In genomic region chr4:77930876-77931275, GRCh38 we compare ENCODE assay signal across 23 cellular contexts.
"Had no signal": no experiment of that assay in that cellular context is flagged by ENCODE, and none has a peak within 500 bp of the region (broad histone marks: within the 10 kb centered on the region; RNA-seq: fewer than 3 reads in every experiment).

No MANE protein-coding gene starts in this region.

- H3K4me3 Mint-ChIP-seq: activated CD4-positive, alpha-beta T cell treated with anti-CD3 and anti-CD28 coated beads, Interleukin-2, amount 10 ng/mL, durations not matched to agents 7 days and 5 days; activated CD8-positive, alpha-beta T cell treated with anti-CD3 and anti-CD28 coated beads, Interleukin-2, amount 10 ng/mL, durations not matched to agents 7 days and 5 days; activated naive CD4-positive, alpha-beta T cell treated with anti-CD3 and anti-CD28 coated beads, Interleukin-2, amount 10 ng/mL, durations not matched to agents 7 days and 5 days; activated naive CD8-positive, alpha-beta T cell treated with anti-CD3 and anti-CD28 coated beads, Interleukin-2, amount 50 U/mL, for 24 hours; activated T-cell treated with anti-CD3 and anti-CD28 coated beads, Interleukin-2, amount 50 U/mL, for 24 hours; dendritic cell treated with granulocyte-macrophage colony-stimulating factor and Interleukin-4, amounts not matched to agents 40 ng/mL and 50 ng/mL, for 4 days; naive thymus-derived CD4-positive, alpha-beta T cell; stimulated activated naive B cell treated with anti-CD40 and anti-IgM and Interleukin-4, amounts not matched to agents 10 μg/mL and 1 μg/mL and 100 μg/mL, for 72 hours had no signal

- H3K27me3 Mint-ChIP-seq: activated CD4-positive, alpha-beta T cell treated with anti-CD3 and anti-CD28 coated beads, Interleukin-2, amount 10 ng/mL, durations not matched to agents 7 days and 5 days; activated naive CD4-positive, alpha-beta T cell treated with anti-CD3 and anti-CD28 coated beads, Interleukin-2, amount 10 ng/mL, durations not matched to agents 7 days and 5 days; activated naive CD8-positive, alpha-beta T cell treated with anti-CD3 and anti-CD28 coated beads, Interleukin-2, amount 50 U/mL, for 24 hours; activated T-cell treated with anti-CD3 and anti-CD28 coated beads, Interleukin-2, amount 50 U/mL, for 24 hours; dendritic cell treated with granulocyte-macrophage colony-stimulating factor and Interleukin-4, amounts not matched to agents 40 ng/mL and 50 ng/mL, for 4 days; naive thymus-derived CD4-positive, alpha-beta T cell; stimulated activated naive B cell treated with anti-CD40 and anti-IgM and Interleukin-4, amounts not matched to agents 10 μg/mL and 1 μg/mL and 100 μg/mL, for 72 hours had no signal

- ATAC-seq: activated CD4-positive, CD25-positive, alpha-beta regulatory T cell treated with anti-CD3 and anti-CD28 coated beads, Interleukin-2, amount 50 U/mL, for 24 hours; activated CD8-positive, alpha-beta T cell treated with anti-CD3 and anti-CD28 coated beads, Interleukin-2, amount 10 ng/mL, durations not matched to agents 7 days and 5 days; activated naive CD8-positive, alpha-beta T cell treated with anti-CD3 and anti-CD28 coated beads, Interleukin-2, amount 50 U/mL, for 24 hours; gastrocnemius medialis; naive thymus-derived CD4-positive, alpha-beta T cell; psoas muscle; stimulated activated naive B cell treated with anti-CD40 and anti-IgM and Interleukin-4, amounts not matched to agents 10 μg/mL and 1 μg/mL and 100 μg/mL, for 72 hours; upper lobe of right lung had no signal

- H3K4me1 ChIP-seq: psoas muscle, upper lobe of right lung had no signal

- DNase-seq: activated CD4-positive, alpha-beta T cell treated with anti-CD3 and anti-CD28 coated beads, Interleukin-2, amount 10 ng/mL, durations not matched to agents 7 days and 5 days; activated CD8-positive, alpha-beta T cell treated with anti-CD3 and anti-CD28 coated beads, Interleukin-2, amount 10 ng/mL, durations not matched to agents 7 days and 5 days; activated naive CD4-positive, alpha-beta T cell treated with anti-CD3 and anti-CD28 coated beads, Interleukin-2, amount 10 ng/mL, durations not matched to agents 7 days and 5 days; activated naive CD8-positive, alpha-beta T cell treated with anti-CD3 and anti-CD28 coated beads, Interleukin-2, amount 50 U/mL, for 24 hours; activated T-cell treated with anti-CD3 and anti-CD28 coated beads, Interleukin-2, amount 50 U/mL, for 24 hours; anterior cingulate cortex; effector memory CD4-positive, alpha-beta T cell; gastrocnemius medialis; head of caudate nucleus; mesendoderm; naive thymus-derived CD4-positive, alpha-beta T cell; ovary; psoas muscle; right cardiac atrium; small intestine; stimulated activated CD4-positive, alpha-beta T cell treated with anti-CD3 and anti-CD28 coated beads, Interleukin-4, amount 100 ng/mL, for 4 hours; stimulated activated naive B cell treated with anti-CD40 and anti-IgM and Interleukin-4, amounts not matched to agents 10 μg/mL and 1 μg/mL and 100 μg/mL, for 72 hours; SW 1271; upper lobe of right lung had no signal

- H3K9me3 Mint-ChIP-seq: activated naive CD8-positive, alpha-beta T cell treated with anti-CD3 and anti-CD28 coated beads, Interleukin-2, amount 50 U/mL, for 24 hours; activated T-cell treated with anti-CD3 and anti-CD28 coated beads, Interleukin-2, amount 50 U/mL, for 24 hours; stimulated activated naive B cell treated with anti-CD40 and anti-IgM and Interleukin-4, amounts not matched to agents 10 μg/mL and 1 μg/mL and 100 μg/mL, for 72 hours had no signal

- H3K4me3 ChIP-seq: gastrocnemius medialis, ovary, psoas muscle, thoracic aorta, upper lobe of right lung had no signal

- H3K27me3 ChIP-seq: gastrocnemius medialis, ovary, upper lobe of right lung had no signal

- H3K27ac Mint-ChIP-seq: activated CD4-positive, alpha-beta T cell treated with anti-CD3 and anti-CD28 coated beads, Interleukin-2, amount 10 ng/mL, durations not matched to agents 7 days and 5 days; activated naive CD4-positive, alpha-beta T cell treated with anti-CD3 and anti-CD28 coated beads, Interleukin-2, amount 10 ng/mL, durations not matched to agents 7 days and 5 days; dendritic cell treated with granulocyte-macrophage colony-stimulating factor and Interleukin-4, amounts not matched to agents 40 ng/mL and 50 ng/mL, for 4 days; naive thymus-derived CD4-positive, alpha-beta T cell; stimulated activated naive B cell treated with anti-CD40 and anti-IgM and Interleukin-4, amounts not matched to agents 10 μg/mL and 1 μg/mL and 100 μg/mL, for 72 hours had no signal

- H3K27ac ChIP-seq: epithelial cell of prostate, gastrocnemius medialis, ovary, psoas muscle, thoracic aorta, upper lobe of right lung had no signal

- H3K9me3 ChIP-seq: gastrocnemius medialis, ovary, psoas muscle, thoracic aorta, upper lobe of right lung had no signal

- H3K36me3 ChIP-seq: gastrocnemius medialis, ovary, thoracic aorta, upper lobe of right lung had no signal

- H3K4me1 Mint-ChIP-seq: activated CD4-positive, alpha-beta T cell treated with anti-CD3 and anti-CD28 coated beads, Interleukin-2, amount 10 ng/mL, durations not matched to agents 7 days and 5 days; activated naive CD4-positive, alpha-beta T cell treated with anti-CD3 and anti-CD28 coated beads, Interleukin-2, amount 10 ng/mL, durations not matched to agents 7 days and 5 days; activated naive CD8-positive, alpha-beta T cell treated with anti-CD3 and anti-CD28 coated beads, Interleukin-2, amount 50 U/mL, for 24 hours had no signal
